ENCODE assay signal across 1 cellular context in the genomic region with DNA sequence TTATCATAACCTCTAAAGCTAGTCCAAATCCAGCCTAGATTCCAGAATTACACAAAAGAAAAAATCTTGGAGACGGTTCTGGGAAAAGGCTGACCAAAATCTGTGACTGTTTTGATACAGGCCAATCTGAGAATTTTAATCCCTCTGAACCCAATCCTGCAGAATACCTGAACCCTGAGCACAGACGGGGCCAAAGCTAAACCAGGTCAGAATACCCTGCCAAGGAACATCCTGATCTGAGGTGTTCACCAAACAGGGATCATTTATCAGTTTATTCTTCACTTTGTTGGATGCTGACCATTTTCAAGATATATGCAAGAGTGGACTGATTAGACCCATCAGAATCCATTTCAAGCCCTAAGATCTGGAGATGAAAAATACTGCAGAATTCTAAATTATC.
TF ChIP-seq lines count a peak whose summit lies in the region.

No MANE protein-coding gene starts in this region.

TF ChIP-seq in IMR-90, 13 proteins besides CTCF, POLR2A, EP300 and RAD21 (continued from another document):
- no peak for TF ChIP-seq BHLHE40 (IDR thresholded peaks at IDR 0.05; ENCODE audit: low read depth, low read length)
TF ChIP-seq in IMR-90: peak in this region for 0.
